9 cellular contexts compared by ENCODE assay signal in the genomic region with DNA sequence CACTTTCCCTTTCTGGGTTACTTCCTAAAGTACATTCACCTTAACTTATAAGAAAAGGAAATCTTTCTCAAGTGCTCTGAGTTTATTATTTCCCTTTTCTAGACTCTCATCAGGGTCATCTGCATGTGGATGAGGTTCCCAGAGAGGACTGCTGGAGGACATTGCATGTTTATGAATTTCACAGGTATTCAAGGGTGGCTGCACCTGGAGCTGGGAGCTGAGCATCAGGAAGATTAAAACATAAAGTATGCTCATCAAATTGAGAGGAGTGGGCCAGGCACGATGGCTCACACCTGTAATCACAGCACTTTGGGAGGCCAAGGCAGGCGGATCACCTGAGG. TPM values are rescaled to one million over a fixed set of nuclear protein-coding genes. Genes with fewer than 3 reads are reported as not detected.
A peak's percentile ranks its signal among the peaks of the same experiment; 100 is the strongest.
DNase-seq lines count a peak whose midpoint lies in the region; ATAC-seq and TF ChIP-seq lines count a peak whose summit lies in the region.
"Had no signal": no experiment of that assay in that cellular context is flagged by ENCODE, and none has a peak within 500 bp of the region (broad histone marks: within the 10 kb centered on the region; RNA-seq: fewer than 3 reads in every experiment).

No MANE protein-coding gene starts in this region.

- peak overlapping the region; percentile 96 to 97 for H3K27ac Mint-ChIP-seq in effector memory CD8-positive, alpha-beta T cell

- ATAC-seq in GM19395 (IDR thresholded peaks at IDR 0.05; ENCODE audit: unreplicated experiment) (peak; percentile 7), gastrocnemius medialis (peak in 1 of 2 donors; percentile 3), GM19324 (IDR thresholded peaks at IDR 0.05; ENCODE audit: low FRiP score, unreplicated experiment) (no peak)
- no peak for ATAC-seq in effector memory CD8-positive, alpha-beta T cell (replicated peaks)

- H3K36me3 ChIP-seq in OCI-LY3 (replicated peaks; ENCODE audit: low read depth, low read length) (no peaks in the 10 kb centered on the region), gastrocnemius medialis (no peaks in the 10 kb centered on the region), SJCRH30 (no peaks in the 10 kb centered on the region)

- no peak overlapping the region for H3K9ac ChIP-seq in OCI-LY3 (ENCODE audit: low read length)

- H3K27ac ChIP-seq in OCI-LY3 (ENCODE audit: low read length) (peak overlapping the region; percentile 34), gastrocnemius medialis (peak overlapping the region; percentile 72 to 90 (median 88)), SJCRH30 (no peak overlapping the region)

- DNase-seq in effector memory CD8-positive, alpha-beta T cell, result no peak
- DNase-seq in gastrocnemius medialis (no peak), SKM-1 treated with dmso at 0.1 percent for 144 hours (lab: John Stamatoyannopoulos, UW; ENCODE audit: unreplicated experiment) (no peak), SJCRH30 (no peak), 8988T (no peak)
- DNase-seq: NCI-H2171 treated with DMSO at 0.1 percent for 48 hours had no signal

- H3K9me3 ChIP-seq in OCI-LY3 (ENCODE audit: insufficient read depth, low read length) (no peaks in the 10 kb centered on the region), gastrocnemius medialis (no peaks in the 10 kb centered on the region), SJCRH30 (replicated peaks) (no peaks in the 10 kb centered on the region)

- no peaks in the 10 kb centered on the region for H3K27me3 Mint-ChIP-seq in effector memory CD8-positive, alpha-beta T cell

- H4K20me1 ChIP-seq in OCI-LY3 (ENCODE audit: insufficient read depth, low read length), result no peaks in the 10 kb centered on the region

- H3K4me2 ChIP-seq in OCI-LY3 (ENCODE audit: low read length), result peak overlapping the region; percentile 59

- peak overlapping the region; percentile 64 to 80 for H3K4me3 Mint-ChIP-seq in effector memory CD8-positive, alpha-beta T cell

- H3K4me3 ChIP-seq in OCI-LY3 (ENCODE audit: low read length) (no peak overlapping the region; the same call in 1 of the 2 replicates), gastrocnemius medialis (no peak overlapping the region), SJCRH30 (no peak overlapping the region)

- H3K36me3 Mint-ChIP-seq in effector memory CD8-positive, alpha-beta T cell (ENCODE audit: insufficient read depth), result peaks cover 7% of the 10 kb centered on the region

- in situ Hi-C loops in gastrocnemius medialis (cut with MboI; ENCODE audit: low sequenced_read_pairs in 4 of 4), result loop anchor here in 2 of 4 donors (10.0 kb wide), 1 partner anchor 57 kb away; the partner anchor contains the start of gene HAUS6 (in 2 of the 2)

- intact Hi-C loops in gastrocnemius medialis (cut with DNase I; ENCODE audit: low total_unique reads), result loop anchor here (1.0 kb wide), 1 partner anchor 113 kb away; the partner anchor contains the start of gene RRAGA

- peak in 1 of 2 donors; percentile 20 for TF ChIP-seq POLR2A in gastrocnemius medialis (IDR thresholded peaks at IDR 0.05)

- H3K4me1 ChIP-seq in OCI-LY3 (ENCODE audit: low read length) (peaks cover 11% of the 10 kb centered on the region), gastrocnemius medialis (peaks cover 15 to 18% of the 10 kb centered on the region in 2 donors), SJCRH30 (no peaks in the 10 kb centered on the region)

- peak overlapping the region; percentile 95 for H2AFZ ChIP-seq in OCI-LY3 (ENCODE audit: low read depth, low read length)

- H3K9me3 Mint-ChIP-seq in effector memory CD8-positive, alpha-beta T cell, result no peaks in the 10 kb centered on the region

- H3K79me2 ChIP-seq in OCI-LY3 (ENCODE audit: low read length), result no peaks in the 10 kb centered on the region

- H3K27me3 ChIP-seq in OCI-LY3 (ENCODE audit: low read depth, low read length), result no peaks in the 10 kb centered on the region
- no peaks in the 10 kb centered on the region for H3K27me3 ChIP-seq in gastrocnemius medialis
- H3K27me3 ChIP-seq in SJCRH30, result no peaks in the 10 kb centered on the region

- no peak for TF ChIP-seq CTCF in OCI-LY3 (IDR thresholded peaks at IDR 0.05; ENCODE audit: low read depth, low read length)
- no peak for TF ChIP-seq CTCF in gastrocnemius medialis (IDR thresholded peaks at IDR 0.05 in 4 of 5, conservative IDR thresholded peaks at IDR 0.05 in 1 of 5)

- peaks cover 13 to 17% of the 10 kb centered on the region in 2 donors for H3K4me1 Mint-ChIP-seq in effector memory CD8-positive, alpha-beta T cell (ENCODE audit: low read depth in 2 of 2)

RNA-seq across cellular contexts. Expression of gene PLIN2, which starts 34.7 kb away (rescaled TPM):
- 1,000 to 10,000 TPM in 3 of 4 donors, 100 to 1,000 TPM in 1; 485 to 1,318 (median 1,176) TPM for total RNA-seq in gastrocnemius medialis
- total RNA-seq in SJCRH30 (2014; rRNA removed; shearing (Covaris generic)), result 27.1 and 30.7 TPM in 2 replicates

RNA-seq across cellular contexts. Expression of gene HAUS6, which starts 59.3 kb away (rescaled TPM):
- 1 to 10 TPM; 3.7 to 6.3 (median 5.3) TPM for total RNA-seq in gastrocnemius medialis
- 44.7 and 49.7 TPM in 2 replicates for total RNA-seq in SJCRH30 (2014; rRNA removed; shearing (Covaris generic))

Comparison
In these comparisons a context has a peak if more than half of its experiments do, and no peak if none do; other contexts are left out.
1. RNA of gene PLIN2, which starts 34.7 kb away (total RNA-seq): 485 to 1,318 TPM in gastrocnemius medialis; 27.1 to 30.7 TPM in SJCRH30; every median in the first group is over 10 times any median in the second.